ENCODE assay signal across 28 cellular contexts in the genomic region with DNA sequence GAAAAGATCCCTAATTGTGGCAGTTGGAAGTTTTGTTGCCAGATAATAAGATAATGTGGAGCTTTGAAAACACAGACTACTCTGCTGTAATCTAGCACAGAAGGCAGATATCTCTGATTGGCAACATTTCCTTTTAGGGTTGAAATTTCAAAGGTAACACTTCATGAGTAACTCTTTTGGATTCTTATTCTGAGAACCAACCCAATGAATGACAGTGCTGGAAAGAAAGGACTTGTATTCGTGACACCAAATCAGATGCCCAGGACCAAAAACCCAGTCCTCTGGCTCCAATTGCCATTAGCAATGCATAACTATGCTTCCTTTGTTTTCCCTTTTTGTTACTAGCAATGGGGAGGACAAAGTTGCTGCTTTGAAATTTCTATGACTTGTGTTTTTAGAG. TPM values are rescaled to one million over a fixed set of nuclear protein-coding genes. Genes with fewer than 3 reads are reported as not detected.
DNase-seq lines count a peak whose midpoint lies in the region; ATAC-seq and TF ChIP-seq lines count a peak whose summit lies in the region.
"Had no signal": no experiment of that assay in that cellular context is flagged by ENCODE, and none has a peak within 500 bp of the region (broad histone marks: within the 10 kb centered on the region; RNA-seq: fewer than 3 reads in every experiment).

No MANE protein-coding gene starts in this region.

- WGBS in heart left ventricle, 4 donors, result 84 to 88% (median 87%) methylated on average over 1 of the region's 1 CpG

- in situ Hi-C loops in HAP-1 (cut with MboI; ENCODE audit: low sequenced_read_pairs), result no loop called here

- H3K27ac ChIP-seq in GM23338 (ENCODE audit: low read depth) (peak overlapping the region; percentile 6; the same call in 1 of the 2 replicates), iPS-20b (ENCODE audit: low read length) (no peak overlapping the region), heart left ventricle (no peak overlapping the region)
- H3K27ac ChIP-seq: gastroesophageal sphincter, lower lobe of right lung, uterus had no signal

- DNase-seq in GM23338 (ENCODE audit: low spot score) (peak; percentile 37), WTC11 (ENCODE audit: low spot score) (no peak), pons (ENCODE audit: low spot score) (peak; percentile 89), HAP-1 (ENCODE audit: low spot score in 2 of 2) (no peak), erythroblast (lab: John Stamatoyannopoulos, UW) (no peak), heart left ventricle (no peak)
- DNase-seq in activated CD4-positive, CD25-positive, alpha-beta regulatory T cell treated with anti-CD3 and anti-CD28 coated beads, Interleukin-2, amount 50 U/mL, for 72 hours, result no peak
- DNase-seq: activated CD4-positive, alpha-beta T cell treated with anti-CD3 and anti-CD28 coated beads for 1 hour; activated effector memory CD4-positive, alpha-beta T cell treated with Interleukin-2 at 50 U/mL for 16 hours; activated naive CD8-positive, alpha-beta T cell treated with anti-CD3 and anti-CD28 coated beads, Interleukin-2, amount 10 ng/mL, durations not matched to agents 7 days and 5 days; activated T-cell treated with anti-CD3 and anti-CD28 coated beads for 4 hours; CD4-positive, alpha-beta T cell; dermis blood vessel endothelial cell; GOT3; islet precursor cell; lower lobe of right lung; NCI-H1092; NCI-H187; NCI-H2171 treated with DMSO at 0.1 percent for 48 hours; NCI-H526; stimulated activated naive CD4-positive, alpha-beta T cell treated with Interleukin-2 at 50 U/mL for 16 hours; T-cell; uterus had no signal

- peaks cover 3% of the 10 kb centered on the region; the same call in 1 of the 2 replicates for H3K9me2 ChIP-seq in GM23338 (ENCODE audit: insufficient read depth)

- H3F3A ChIP-seq in GM23338 (replicated peaks; ENCODE audit: low read depth), result no peaks in the 10 kb centered on the region

- TF ChIP-seq POLR2A in erythroblast (IDR thresholded peaks at IDR 0.05; ENCODE audit: low read length) (no peak), heart left ventricle (IDR thresholded peaks at IDR 0.05) (no peak)

- H3K4me1 Mint-ChIP-seq in GM23338 (peaks cover 9% of the 10 kb centered on the region; the same call in 2 of the 3 replicates), WTC11 (peaks cover 48% of the 10 kb centered on the region)
- H3K4me1 Mint-ChIP-seq: central memory CD8-positive, alpha-beta T cell; T-cell had no signal

- H3K4me3 ChIP-seq in GM23338 (no peak overlapping the region), iPS-20b (ENCODE audit: low read length) (no peak overlapping the region), HAP-1 (no peak overlapping the region), heart left ventricle (no peak overlapping the region)
- H3K4me3 ChIP-seq: gastroesophageal sphincter, lower lobe of right lung, uterus had no signal

- POLR2A ChIA-PET in WTC11 (lab: Charles Lee), result no interaction called here

- H3K4me1 ChIP-seq in GM23338 (ENCODE audit: insufficient read depth) (no peaks in the 10 kb centered on the region; the same call in 1 of the 2 replicates), iPS-20b (ENCODE audit: insufficient read depth, low read length) (peaks cover 9% of the 10 kb centered on the region), HAP-1 (no peaks in the 10 kb centered on the region), heart left ventricle (no peaks in the 10 kb centered on the region)
- H3K4me1 ChIP-seq: gastroesophageal sphincter, lower lobe of right lung, uterus had no signal

- H3K9ac ChIP-seq in iPS-20b (ENCODE audit: low read depth, low read length), result peak overlapping the region; percentile 10; the same call in 1 of the 2 replicates

- no peak overlapping the region for H3K4me2 ChIP-seq in GM23338

- H3K27ac Mint-ChIP-seq in GM23338 (no peak overlapping the region), WTC11 (peak overlapping the region; percentile 70)
- H3K27ac Mint-ChIP-seq: activated naive CD8-positive, alpha-beta T cell treated with anti-CD3 and anti-CD28 coated beads, Interleukin-2, amount 10 ng/mL, durations not matched to agents 7 days and 5 days; CD4-positive, alpha-beta T cell; progenitor cell of endocrine pancreas; T-cell had no signal

- no peaks in the 10 kb centered on the region for H4K20me1 ChIP-seq in GM23338 (replicated peaks; ENCODE audit: insufficient read depth)

- H3K36me3 Mint-ChIP-seq in GM23338 (ENCODE audit: low read depth), result peaks cover 20% of the 10 kb centered on the region; the same call in 2 of the 3 replicates
- peaks cover 20% of the 10 kb centered on the region for H3K36me3 Mint-ChIP-seq in WTC11
- H3K36me3 Mint-ChIP-seq: T-cell had no signal

- no peak overlapping the region for H2AFZ ChIP-seq in GM23338

- H3K27me3 ChIP-seq in GM23338 (ENCODE audit: insufficient read depth) (no peaks in the 10 kb centered on the region), iPS-20b (ENCODE audit: insufficient read depth, low read length) (no peaks in the 10 kb centered on the region), HAP-1 (ENCODE audit: low read depth) (no peaks in the 10 kb centered on the region), heart left ventricle (no peaks in the 10 kb centered on the region)
- H3K27me3 ChIP-seq: gastroesophageal sphincter, uterus had no signal

- no peak for ATAC-seq in GM23338
- ATAC-seq in WTC11, result no peak
- ATAC-seq in heart left ventricle, result no peak
- ATAC-seq: gastroesophageal sphincter, lower lobe of right lung, T-cell had no signal

- H3K9me3 Mint-ChIP-seq in GM23338 (peaks cover 25% of the 10 kb centered on the region), WTC11 (peaks cover 16% of the 10 kb centered on the region)
- H3K9me3 Mint-ChIP-seq: CD4-positive, alpha-beta T cell; central memory CD8-positive, alpha-beta T cell had no signal

- CTCF ChIA-PET in WTC11 (lab: Charles Lee), result no interaction called here

- no peaks in the 10 kb centered on the region for H3K79me2 ChIP-seq in GM23338 (replicated peaks; ENCODE audit: insufficient read depth)

- intact Hi-C loops in heart left ventricle (cut with DNase I), result loop anchor here in 7 of 10 donors (5.0 to 10.0 kb wide), 4 partner anchors 32 to 255 kb away; no protein-coding TSS in a partner anchor

- H3K27me3 Mint-ChIP-seq in GM23338 (ENCODE audit: insufficient read depth, low read depth, poor library complexity) (peaks cover 4% of the 10 kb centered on the region), WTC11 (ENCODE audit: low read depth) (peaks cover 3% of the 10 kb centered on the region; the same call in 1 of the 2 replicates)
- H3K27me3 Mint-ChIP-seq: activated naive CD8-positive, alpha-beta T cell treated with anti-CD3 and anti-CD28 coated beads, Interleukin-2, amount 10 ng/mL, durations not matched to agents 7 days and 5 days; CD4-positive, alpha-beta T cell; progenitor cell of endocrine pancreas had no signal

- H3K36me3 ChIP-seq in GM23338 (ENCODE audit: insufficient read depth) (0 out of 2 replicates have a peak, but pooled peaks cover 3% of the 10 kb centered on the region), iPS-20b (ENCODE audit: insufficient read depth, low read depth, low read length) (no peaks in the 10 kb centered on the region), HAP-1 (replicated peaks) (no peaks in the 10 kb centered on the region), heart left ventricle (no peaks in the 10 kb centered on the region)
- H3K36me3 ChIP-seq: gastroesophageal sphincter, lower lobe of right lung, uterus had no signal

- H3K4me3 Mint-ChIP-seq in GM23338 (no peak overlapping the region), WTC11 (no peak overlapping the region)
- H3K4me3 Mint-ChIP-seq: activated naive CD8-positive, alpha-beta T cell treated with anti-CD3 and anti-CD28 coated beads, Interleukin-2, amount 10 ng/mL, durations not matched to agents 7 days and 5 days; CD4-positive, alpha-beta T cell; central memory CD8-positive, alpha-beta T cell; neural crest cell; T-cell had no signal

- H3K9me3 ChIP-seq in iPS-20b (ENCODE audit: insufficient read depth, low read depth, low read length), result peaks cover 17% of the 10 kb centered on the region
- H3K9me3 ChIP-seq in HAP-1, result no peaks in the 10 kb centered on the region
- H3K9me3 ChIP-seq in heart left ventricle, result peaks cover 0 to 11% (median 4%) of the 10 kb centered on the region in 12 donors
- H3K9me3 ChIP-seq: gastroesophageal sphincter, lower lobe of right lung, uterus had no signal

- TF ChIP-seq CTCF in GM23338 (conservative IDR thresholded peaks at IDR 0.05; ENCODE audit: low read depth in 2 of 2) (no peak), WTC11 (IDR thresholded peaks at IDR 0.05) (no peak), heart left ventricle (IDR thresholded peaks at IDR 0.05) (no peak)

TF ChIP-seq in GM23338, 12 proteins besides CTCF, POLR2A, EP300 and RAD21 (continues in another document):
- TF ChIP-seq ZNF114 (CRISPR knock-in tag; IDR thresholded peaks at IDR 0.05) (no peak), ZNF331 (CRISPR knock-in tag; IDR thresholded peaks at IDR 0.05; ENCODE audit: low read depth) (no peak), NANOG (IDR thresholded peaks at IDR 0.05; ENCODE audit: borderline replicate concordance) (no peak), CREB1 (CRISPR knock-in tag; IDR thresholded peaks at IDR 0.05; ENCODE audit: low read depth) (no peak)

TF ChIP-seq in WTC11, 78 proteins besides CTCF, POLR2A, EP300 and RAD21:
- TF ChIP-seq GRHL2 (CRISPR knock-in tag; IDR thresholded peaks at IDR 0.05; ENCODE audit: insufficient replicate concordance, severe bottlenecking), result no peak

RNA-seq across cellular contexts. Expression of gene ELMO1, which starts 41.0 kb away (rescaled TPM):
- 15.0 and 24.9 TPM in 2 replicates for total RNA-seq in GM23338 (2014; rRNA removed; shearing (Covaris generic))
- 6.5 and 6.7 TPM in 2 replicates for polyA plus RNA-seq in GM23338 (2016; fragmentation: Nextera tagmentation; extraction: Ambion mirVana)
- total RNA-seq in WTC11 (2021), result 17.8 to 19.4 TPM (median 17.9 TPM) in 3 replicates
- total RNA-seq in heart left ventricle, result 10 to 100 TPM in 8 of 9 donors, 1 to 10 TPM in 1; 9.8 to 38.6 (median 15.3) TPM
- 1 to 10 TPM; 6.9 to 7.9 TPM for polyA plus RNA-seq in heart left ventricle

Comparison
In these comparisons a context has a peak if more than half of its experiments do, and no peak if none do; other contexts are left out.
1. DNase-seq: peak in GM23338 (single experiment) and pons (single experiment); none in WTC11 (single experiment), HAP-1 (0 of 2), activated CD4-positive, CD25-positive, alpha-beta regulatory T cell treated with anti-CD3 and anti-CD28 coated beads, Interleukin-2, amount 50 U/mL, for 72 hours (single experiment), erythroblast (0 of 2) and heart left ventricle (0 of 5).